15 cellular contexts compared by ENCODE assay signal in the genomic region with DNA sequence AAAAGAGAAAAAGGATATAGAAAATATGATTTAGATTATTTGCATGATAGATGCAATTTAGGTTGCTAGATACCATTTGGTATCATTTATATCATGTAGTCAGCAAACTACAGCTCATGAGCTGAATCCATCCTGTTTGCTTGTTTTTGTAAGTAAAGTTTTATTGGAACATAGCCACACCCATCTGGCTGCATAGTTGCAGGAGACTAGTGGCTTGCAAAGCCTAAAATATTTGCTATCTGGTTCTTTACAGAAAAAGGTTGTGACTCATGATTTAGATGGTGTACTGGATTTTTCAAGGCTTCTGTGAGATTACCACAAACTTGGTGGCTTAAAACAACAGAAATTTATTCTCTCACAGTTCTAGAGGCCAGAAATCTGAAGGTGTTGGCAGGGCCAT. TPM values are rescaled to one million over a fixed set of nuclear protein-coding genes. Genes with fewer than 3 reads are reported as not detected.
DNase-seq lines count a peak whose midpoint lies in the region; ATAC-seq and TF ChIP-seq lines count a peak whose summit lies in the region.
"Had no signal": no experiment of that assay in that cellular context is flagged by ENCODE, and none has a peak within 500 bp of the region (broad histone marks: within the 10 kb centered on the region; RNA-seq: fewer than 3 reads in every experiment).

No MANE protein-coding gene starts in this region.

- H3F3A ChIP-seq in neural cell (ENCODE audit: insufficient read depth, low read length, poor library complexity, severe bottlenecking) = peaks cover 3% of the 10 kb centered on the region

- 0 out of 2 replicates have a peak overlapping the region, but pooled peaks have one; percentile 48 for H3K18ac ChIP-seq in IMR-90 (ENCODE audit: low read depth, low read length)

- H3K27ac ChIP-seq in IMR-90 (ENCODE audit: insufficient read depth, low read length) = peak overlapping the region; percentile 71; the same call in 1 of the 2 replicates
- peak overlapping the region; percentile 81 for H3K27ac ChIP-seq in neural cell (ENCODE audit: low read length)
- H3K27ac ChIP-seq in CD4-positive, alpha-beta T cell (ENCODE audit: low read depth, low read length) = no peak overlapping the region
- H3K27ac ChIP-seq in CD4-positive, alpha-beta memory T cell (ENCODE audit: low read depth, low read length) = no peak overlapping the region
- H3K27ac ChIP-seq: BLaER1, SJCRH30, stomach had no signal

- in situ Hi-C loops in IMR-90 (cut with MboI; ENCODE audit: low sequenced_read_pairs) = no loop called here

- H3K79me1 ChIP-seq in IMR-90 (ENCODE audit: low read depth in 1 of 2, low read length in 2 of 2) = peaks cover 9 to 44% of the 10 kb centered on the region in 2 experiments

- no peaks in the 10 kb centered on the region for H3K9me3 Mint-ChIP-seq in CD4-positive, alpha-beta T cell
- no peaks in the 10 kb centered on the region for H3K9me3 Mint-ChIP-seq in CD4-positive, alpha-beta memory T cell
- H3K9me3 Mint-ChIP-seq: activated T-helper 1 cell treated with anti-CD3 and anti-CD28 coated beads, Interleukin-12 subunit alpha, Interleukin-12 subunit beta, Interleukin-2, Interleukin-4 antibody, amounts not matched to agents 30 ng/mL and 10 ng/mL and 1 ng/mL, durations not matched to agents 14 hours and 24 hours and 36 hours had no signal

- H3K9me1 ChIP-seq in IMR-90 (ENCODE audit: insufficient read depth, low read length) = no peaks in the 10 kb centered on the region; the same call in 1 of the 2 replicates

- no peak overlapping the region for H3K14ac ChIP-seq in IMR-90 (replicated peaks; ENCODE audit: low read depth, low read length)

- H2AFZ ChIP-seq in IMR-90 (replicated peaks; ENCODE audit: low read length, poor library complexity) (no peak overlapping the region), neural cell (ENCODE audit: low read depth, low read length) (no peak overlapping the region)

- H2BK5ac ChIP-seq in IMR-90 (ENCODE audit: low read depth, low read length, poor library complexity, severe bottlenecking) = peak overlapping the region; percentile 51

- H3K23ac ChIP-seq in IMR-90 (ENCODE audit: low read depth, low read length) = no peak overlapping the region

- H3K9me3 ChIP-seq in IMR-90 (ENCODE audit: control insufficient read depth, insufficient read depth, low read length) (no peaks in the 10 kb centered on the region), neural cell (ENCODE audit: low read length) (no peaks in the 10 kb centered on the region)
- no peaks in the 10 kb centered on the region for H3K9me3 ChIP-seq in CD4-positive, alpha-beta T cell (ENCODE audit: control insufficient read depth, low read length)
- H3K9me3 ChIP-seq in CD4-positive, alpha-beta memory T cell (ENCODE audit: control insufficient read depth in 1 of 2, low read length in 2 of 2) = no peaks in the 10 kb centered on the region
- H3K9me3 ChIP-seq: BLaER1, SJCRH30, stomach had no signal

- H3K4me2 ChIP-seq in IMR-90 (ENCODE audit: low read depth, low read length) (peak overlapping the region; percentile 46; the same call in 1 of the 2 replicates), neural cell (ENCODE audit: low read length) (no peak overlapping the region)
- H3K4me2 ChIP-seq: BLaER1 had no signal

- no peak overlapping the region for H2BK15ac ChIP-seq in IMR-90 (ENCODE audit: low read depth, low read length)

- dilution Hi-C loops in IMR-90 (cut with HindIII; ENCODE audit: low sequenced_read_pairs, unreplicated experiment) = no loop called here

- no peak for TF ChIP-seq POLR2A in IMR-90 (IDR thresholded peaks at IDR 0.05; ENCODE audit: low read depth, low read length)

- peaks cover 11% of the 10 kb centered on the region for H3K79me2 ChIP-seq in neural cell (replicated peaks; ENCODE audit: insufficient read depth, low read length)

- CTCF ChIA-PET in IMR-90 (lab: Yijun Ruan, JAX) = interaction anchor here (1.4 kb wide), 1 partner anchor 51 kb away, joined by 3 read pairs; no protein-coding TSS in a partner anchor
- CTCF ChIA-PET in CD4-positive, alpha-beta T cell (lab: Charles Lee) = no interaction called here
- CTCF ChIA-PET in CD4-positive, alpha-beta memory T cell (lab: Charles Lee; ENCODE audit: partially characterized antibody) = no interaction called here

- H2BK20ac ChIP-seq in IMR-90 (ENCODE audit: low read depth, low read length) = no peak overlapping the region

- no peak for TF ChIP-seq CTCF in IMR-90 (conservative IDR thresholded peaks at IDR 0.05; ENCODE audit: low read depth, low read length)
- TF ChIP-seq CTCF in choroid plexus epithelial cell (conservative IDR thresholded peaks at IDR 0.05; ENCODE audit: low read depth, low read length) = no peak
- TF ChIP-seq CTCF in neural cell (IDR thresholded peaks at IDR 0.05; ENCODE audit: poor library complexity, severe bottlenecking) = no peak
- TF ChIP-seq CTCF in CD4-positive, alpha-beta T cell (IDR thresholded peaks at IDR 0.05) = no peak

- no peak for TF ChIP-seq RAD21 in IMR-90 (IDR thresholded peaks at IDR 0.05; ENCODE audit: low read length)
- no peak for TF ChIP-seq RAD21 in neural cell (conservative IDR thresholded peaks at IDR 0.05)

- H4K20me1 ChIP-seq in IMR-90 (ENCODE audit: insufficient read depth, low read length) (peaks cover 3% of the 10 kb centered on the region; the same call in 1 of the 2 replicates), neural cell (ENCODE audit: insufficient read depth) (no peaks in the 10 kb centered on the region)

- no peak overlapping the region for H2AK5ac ChIP-seq in IMR-90 (ENCODE audit: low read depth, low read length)

- no peak overlapping the region for H3K9ac ChIP-seq in IMR-90 (ENCODE audit: low read depth, low read length)
- H3K9ac ChIP-seq in neural cell (ENCODE audit: low read length) = peak overlapping the region; percentile 18
- H3K9ac ChIP-seq: BLaER1 had no signal

- H3K27ac Mint-ChIP-seq in CD4-positive, alpha-beta T cell = no peak overlapping the region
- H3K27ac Mint-ChIP-seq in CD4-positive, alpha-beta memory T cell = no peak overlapping the region
- H3K27ac Mint-ChIP-seq: activated T-helper 1 cell treated with anti-CD3 and anti-CD28 coated beads, Interleukin-12 subunit alpha, Interleukin-12 subunit beta, Interleukin-2, Interleukin-4 antibody, amounts not matched to agents 30 ng/mL and 10 ng/mL and 1 ng/mL, durations not matched to agents 14 hours and 24 hours and 36 hours; mesothelial cell of epicardium had no signal

- peaks cover 14% of the 10 kb centered on the region for H3K4me1 Mint-ChIP-seq in CD4-positive, alpha-beta T cell (ENCODE audit: low read depth)
- peaks cover 4 to 10% (median 7%) of the 10 kb centered on the region in 4 donors for H3K4me1 Mint-ChIP-seq in CD4-positive, alpha-beta memory T cell
- H3K4me1 Mint-ChIP-seq: mesothelial cell of epicardium had no signal

- H3K4me1 ChIP-seq in IMR-90 (ENCODE audit: control insufficient read depth, insufficient read depth, low read length) = peaks cover 2% of the 10 kb centered on the region
- H3K4me1 ChIP-seq in CD4-positive, alpha-beta memory T cell (ENCODE audit: insufficient read depth, low read length) = no peaks in the 10 kb centered on the region
- H3K4me1 ChIP-seq: BLaER1, SJCRH30 had no signal

- no peak overlapping the region for H3K4me3 Mint-ChIP-seq in CD4-positive, alpha-beta T cell
- H3K4me3 Mint-ChIP-seq in CD4-positive, alpha-beta memory T cell = no peak overlapping the region
- H3K4me3 Mint-ChIP-seq: activated T-helper 1 cell treated with anti-CD3 and anti-CD28 coated beads, Interleukin-12 subunit alpha, Interleukin-12 subunit beta, Interleukin-2, Interleukin-4 antibody, amounts not matched to agents 30 ng/mL and 10 ng/mL and 1 ng/mL, durations not matched to agents 14 hours and 24 hours and 36 hours; mesothelial cell of epicardium had no signal

- H4K5ac ChIP-seq in IMR-90 (ENCODE audit: low read depth, low read length) = no peak overlapping the region

- no peak overlapping the region for H3K4ac ChIP-seq in IMR-90 (ENCODE audit: low read depth, low read length)

- POLR2A ChIA-PET in IMR-90 (lab: Charles Lee; ENCODE audit: unreplicated experiment) = no interaction called here
- POLR2A ChIA-PET in CD4-positive, alpha-beta T cell (lab: Charles Lee) = no interaction called here
- POLR2A ChIA-PET in CD4-positive, alpha-beta memory T cell (lab: Charles Lee; ENCODE audit: partially characterized antibody) = no interaction called here

- peak; percentile 48 for DNase-seq in AG20443 (ENCODE audit: low spot score)
- DNase-seq in IMR-90 = peak; percentile 89
- peak; percentile 81 for DNase-seq in choroid plexus epithelial cell (ENCODE audit: low read depth)
- DNase-seq in NCI-H1436 treated with DMSO at 0.1 percent for 48 hours (lab: John Stamatoyannopoulos, UW) = no peak
- no peak for DNase-seq in CD4-positive, alpha-beta T cell
- DNase-seq in CD4-positive, alpha-beta memory T cell = no peak
- DNase-seq: amniotic stem cell, DMS79, SJCRH30, stomach had no signal

- H3K27me3 ChIP-seq in IMR-90 (ENCODE audit: control insufficient read depth, insufficient read depth, low read length) (no peaks in the 10 kb centered on the region), neural cell (ENCODE audit: insufficient read depth, low read depth, low read length) (no peaks in the 10 kb centered on the region)
- no peaks in the 10 kb centered on the region for H3K27me3 ChIP-seq in CD4-positive, alpha-beta T cell (ENCODE audit: control insufficient read depth, insufficient read depth, low read length)
- no peaks in the 10 kb centered on the region for H3K27me3 ChIP-seq in CD4-positive, alpha-beta memory T cell (ENCODE audit: insufficient read depth, low read length)
- H3K27me3 ChIP-seq: BLaER1, SJCRH30, stomach had no signal

- ATAC-seq in IMR-90 (ENCODE audit: low read depth) (peak; percentile 87), HG02884 (IDR thresholded peaks at IDR 0.05; ENCODE audit: unreplicated experiment) (no peak)
- ATAC-seq in CD4-positive, alpha-beta T cell (ENCODE audit: poor library complexity) = no peak

- H3K4me3 ChIP-seq in IMR-90 (ENCODE audit: insufficient read depth, low read depth, low read length) = no peak overlapping the region
- no peak overlapping the region for H3K4me3 ChIP-seq in choroid plexus epithelial cell (ENCODE audit: low read depth, low read length)
- H3K4me3 ChIP-seq in neural cell (ENCODE audit: low read length) = peak overlapping the region; percentile 34
- H3K4me3 ChIP-seq in CD4-positive, alpha-beta memory T cell (ENCODE audit: low read length in 2 of 2) = no peak overlapping the region
- H3K4me3 ChIP-seq: BLaER1, SJCRH30, stomach had no signal

- no peak overlapping the region for H4K91ac ChIP-seq in IMR-90 (ENCODE audit: insufficient read depth, low read depth, low read length)

- H3K36me3 Mint-ChIP-seq in CD4-positive, alpha-beta T cell (ENCODE audit: low read depth) = peaks cover 54% of the 10 kb centered on the region
- H3K36me3 Mint-ChIP-seq in CD4-positive, alpha-beta memory T cell = peaks cover 31 to 32% of the 10 kb centered on the region in 2 donors

- H2AK9ac ChIP-seq in IMR-90 (replicated peaks; ENCODE audit: low read depth, low read length, poor library complexity) = no peak overlapping the region

- intact Hi-C loops in IMR-90 (cut with micrococcal nuclease) = no loop called here
- intact Hi-C loops in CD4-positive, alpha-beta T cell (cut with DNase I, micrococcal nuclease) = no loop called here
- intact Hi-C loops in CD4-positive, alpha-beta memory T cell (cut with micrococcal nuclease) = no loop called here

- no peak overlapping the region for H2BK120ac ChIP-seq in IMR-90 (ENCODE audit: low read depth, low read length)

- H3K36me3 ChIP-seq in IMR-90 (ENCODE audit: control insufficient read depth, insufficient read depth, low read length) (peaks cover 5% of the 10 kb centered on the region), neural cell (ENCODE audit: insufficient read depth, low read length) (peaks cover 7% of the 10 kb centered on the region)
- no peaks in the 10 kb centered on the region for H3K36me3 ChIP-seq in CD4-positive, alpha-beta memory T cell (ENCODE audit: insufficient read depth, low read length)

- H3K56ac ChIP-seq in IMR-90 (ENCODE audit: extremely low read depth, insufficient read depth, low read length) = no peak overlapping the region

- H3K27me3 Mint-ChIP-seq in CD4-positive, alpha-beta T cell = no peaks in the 10 kb centered on the region
- no peaks in the 10 kb centered on the region for H3K27me3 Mint-ChIP-seq in CD4-positive, alpha-beta memory T cell

- no peaks in the 10 kb centered on the region for H3K9me2 ChIP-seq in neural cell (ENCODE audit: insufficient read depth, low read length)

- TF ChIP-seq EP300 in neural cell (conservative IDR thresholded peaks at IDR 0.05; ENCODE audit: poor library complexity, severe bottlenecking) = no peak

- no TSS peak for BruUV-seq in IMR-90 (replicated peaks; lab: Mats Ljungman, UMichigan)

- no peak overlapping the region; a peak in 1 of 4 replicates for H4K8ac ChIP-seq in IMR-90 (ENCODE audit: low read depth in 2 of 2, low read length in 2 of 2)

RNA-seq across cellular contexts. Expression of a gene that starts 49.9 kb away (rescaled TPM):
- 32.6 and 33.3 TPM in 2 replicates for total RNA-seq in IMR-90 (2012; rRNA removed)
- polyA plus RNA-seq in IMR-90 (2012; rRNA removed) = 12.2 and 14.5 TPM in 2 replicates
- 3.4 and 3.8 TPM in 2 replicates for polyA plus RNA-seq in IMR-90 (2012; cell fraction: cytosol; rRNA removed)
- 2.7 and 24.8 TPM in 2 replicates for polyA plus RNA-seq in IMR-90 (2012; cell fraction: nucleus; rRNA removed; ENCODE audit: low replicate concordance)
- polyA plus RNA-seq in neural cell = 69.6 and 78.4 TPM in 2 replicates
- polyA minus RNA-seq in neural cell = 150 and 158 TPM in 2 replicates
- total RNA-seq in CD4-positive, alpha-beta T cell = 10 to 100 TPM; 22.4 to 22.6 TPM
- 10 to 100 TPM; 35.3 to 41.3 TPM for total RNA-seq in CD4-positive, alpha-beta memory T cell
- polyA plus RNA-seq in CD4-positive, alpha-beta memory T cell = 10 to 100 TPM; 29.4 to 29.9 TPM

Comparison
In these comparisons a context has a peak if more than half of its experiments do, and no peak if none do; other contexts are left out.
1. DNase-seq: peak in AG20443 (single experiment), IMR-90 (single experiment) and choroid plexus epithelial cell (single experiment); none in NCI-H1436 treated with DMSO at 0.1 percent for 48 hours (single experiment), CD4-positive, alpha-beta T cell (0 of 10) and CD4-positive, alpha-beta memory T cell (0 of 5).
2. H3K27ac ChIP-seq: peak in IMR-90 (single experiment) and neural cell (single experiment); none in CD4-positive, alpha-beta T cell (single experiment) and CD4-positive, alpha-beta memory T cell (single experiment).